ENCODE assay signal across 9 cellular contexts in genomic region chr1:225445644-225446297, GRCh38. TPM values are rescaled to one million over a fixed set of nuclear protein-coding genes. Genes with fewer than 3 reads are reported as not detected.
A peak's percentile ranks its signal among the peaks of the same experiment; 100 is the strongest.
DNase-seq lines count a peak whose midpoint lies in the region; ATAC-seq, FAIRE-seq and TF ChIP-seq lines count a peak whose summit lies in the region.
"Had no signal": no experiment of that assay in that cellular context is flagged by ENCODE, and none has a peak within 500 bp of the region (broad histone marks: within the 10 kb centered on the region; RNA-seq: fewer than 3 reads in every experiment).

No MANE protein-coding gene starts in this region.

- no peak for TF ChIP-seq POLR2A in stomach (IDR thresholded peaks at IDR 0.05)

- TF ChIP-seq CTCF in kidney (IDR thresholded peaks at IDR 0.05; ENCODE audit: borderline replicate concordance, extremely low read depth, insufficient read depth) (no peak), stomach (IDR thresholded peaks at IDR 0.05) (no peak)

- no peaks in the 10 kb centered on the region for H3K27me3 Mint-ChIP-seq in activated CD8-positive, alpha-beta T cell treated with anti-CD3 and anti-CD28 coated beads, Interleukin-2, amount 10 ng/mL, durations not matched to agents 7 days and 5 days (ENCODE audit: low read depth)

- peak overlapping the region; percentile 94 for H3K27ac Mint-ChIP-seq in activated CD8-positive, alpha-beta T cell treated with anti-CD3 and anti-CD28 coated beads, Interleukin-2, amount 10 ng/mL, durations not matched to agents 7 days and 5 days

- no peaks in the 10 kb centered on the region for H3K27me3 ChIP-seq in stomach

- peak overlapping the region; percentile 57 for H3K4me3 Mint-ChIP-seq in activated CD8-positive, alpha-beta T cell treated with anti-CD3 and anti-CD28 coated beads, Interleukin-2, amount 10 ng/mL, durations not matched to agents 7 days and 5 days

- intact Hi-C loops in kidney (cut with DNase I) (no loop called here), stomach (cut with DNase I; ENCODE audit: low total_unique reads) (no loop called here)

- H3K27ac ChIP-seq in kidney (ENCODE audit: low read depth in 2 of 2, low read length in 2 of 2): peak overlapping the region; percentile 32 to 88
- H3K27ac ChIP-seq in stomach: peak overlapping the region; percentile 62 to 90 (median 85)

- peaks cover 67% of the 10 kb centered on the region for H3K4me1 Mint-ChIP-seq in activated CD8-positive, alpha-beta T cell treated with anti-CD3 and anti-CD28 coated beads, Interleukin-2, amount 10 ng/mL, durations not matched to agents 7 days and 5 days (ENCODE audit: low read depth)

- no peak for FAIRE-seq in kidney (lab: Jason Lieb, UNC)

- H3K9me3 ChIP-seq in kidney (ENCODE audit: control insufficient read depth in 1 of 2, low read length in 2 of 2) (no peaks in the 10 kb centered on the region), stomach (no peaks in the 10 kb centered on the region)

- H3K9ac ChIP-seq in kidney (ENCODE audit: low read length in 2 of 2): peak overlapping the region in 1 of 2 donors; percentile 29

- H3K36me3 Mint-ChIP-seq in activated CD8-positive, alpha-beta T cell treated with anti-CD3 and anti-CD28 coated beads, Interleukin-2, amount 10 ng/mL, durations not matched to agents 7 days and 5 days (ENCODE audit: low read depth): no peaks in the 10 kb centered on the region

- no peaks in the 10 kb centered on the region for H3K9me3 Mint-ChIP-seq in activated CD8-positive, alpha-beta T cell treated with anti-CD3 and anti-CD28 coated beads, Interleukin-2, amount 10 ng/mL, durations not matched to agents 7 days and 5 days (ENCODE audit: insufficient read depth)

- TF ChIP-seq EP300 in stomach (IDR thresholded peaks at IDR 0.05): peak; percentile 82

- ATAC-seq in activated CD8-positive, alpha-beta T cell treated with anti-CD3 and anti-CD28 coated beads, Interleukin-2, amount 10 ng/mL, durations not matched to agents 7 days and 5 days: no peak
- no peak for ATAC-seq in HG03571 (IDR thresholded peaks at IDR 0.05; ENCODE audit: unreplicated experiment)

- CTCF ChIA-PET in activated CD8-positive, alpha-beta T cell treated with anti-CD3 and anti-CD28 coated beads, Interleukin-2, amount 10 ng/mL, durations not matched to agents 7 days and 5 days (lab: Charles Lee): interaction anchor here (0.6 to 7.8 kb wide), 9 partner anchors 9 to 127 kb away, joined by 3 to 139 read pairs (median 10); partner anchors contain the start of gene LBR

- POLR2A ChIA-PET in activated CD8-positive, alpha-beta T cell treated with anti-CD3 and anti-CD28 coated beads, Interleukin-2, amount 10 ng/mL, durations not matched to agents 7 days and 5 days (lab: Charles Lee): interaction anchor here (0.6 to 7.0 kb wide), 7 partner anchors 9 to 765 kb away, joined by 3 to 135 read pairs (median 15); partner anchors contain the start of genes LBR and SDE2

- H3K36me3 ChIP-seq in kidney (ENCODE audit: control insufficient read depth in 1 of 2, insufficient read depth in 2 of 2, low read length in 2 of 2) (no peaks in the 10 kb centered on the region), stomach (no peaks in the 10 kb centered on the region)

- DNase-seq in NCI-H510A (lab: John Stamatoyannopoulos, UW): peak; percentile 57
- no peak for DNase-seq in NCI-H510A treated with DMSO at 0.1 percent for 48 hours (lab: John Stamatoyannopoulos, UW)
- DNase-seq in activated CD8-positive, alpha-beta T cell treated with anti-CD3 and anti-CD28 coated beads, Interleukin-2, amount 10 ng/mL, durations not matched to agents 7 days and 5 days: no peak
- no peak for DNase-seq in kidney
- DNase-seq in stomach: no peak
- DNase-seq in COLO829 (ENCODE audit: low spot score): no peak
- DNase-seq in NCI-H82 treated with DMSO at 0.1 percent for 48 hours (lab: John Stamatoyannopoulos, UW; ENCODE audit: unreplicated experiment): no peak
- DNase-seq: NCI-H1105 had no signal

- H3K4me3 ChIP-seq in kidney (ENCODE audit: low read length in 2 of 2): no peak overlapping the region
- H3K4me3 ChIP-seq in stomach: no peak overlapping the region

- H3K4me1 ChIP-seq in kidney (ENCODE audit: control insufficient read depth in 1 of 2, insufficient read depth in 1 of 2, low read depth in 1 of 2, low read length in 2 of 2): peaks cover 33 to 43% of the 10 kb centered on the region in 2 donors
- H3K4me1 ChIP-seq in stomach: peaks cover 59 to 97% (median 79%) of the 10 kb centered on the region in 4 donors

- 32 to 46% (median 37%) methylated on average over 7 of the region's 7 CpGs for WGBS in stomach, 5 donors

RNA-seq across cellular contexts. Expression of gene LBR, which starts 17.9 kb away (rescaled TPM):
- total RNA-seq in activated CD8-positive, alpha-beta T cell treated with anti-CD3 and anti-CD28 coated beads, Interleukin-2, amount 10 ng/mL, durations not matched to agents 7 days and 5 days: 100 to 1,000 TPM; 226 to 234 TPM
- 80.2 TPM for total RNA-seq in kidney
- 13.1 TPM for polyA plus RNA-seq in kidney (ENCODE audit: insufficient read depth, low read depth, low replicate concordance)
- 100 to 1,000 TPM in 2 of 5 donors, 10 to 100 TPM in 3; 47.8 to 159 (median 83.4) TPM for total RNA-seq in stomach
- polyA plus RNA-seq in stomach: 10 to 100 TPM in 1 of 3 donors, 1 to 10 TPM in 2; 6.9 to 25.5 (median 6.9) TPM
